In the genomic region with DNA sequence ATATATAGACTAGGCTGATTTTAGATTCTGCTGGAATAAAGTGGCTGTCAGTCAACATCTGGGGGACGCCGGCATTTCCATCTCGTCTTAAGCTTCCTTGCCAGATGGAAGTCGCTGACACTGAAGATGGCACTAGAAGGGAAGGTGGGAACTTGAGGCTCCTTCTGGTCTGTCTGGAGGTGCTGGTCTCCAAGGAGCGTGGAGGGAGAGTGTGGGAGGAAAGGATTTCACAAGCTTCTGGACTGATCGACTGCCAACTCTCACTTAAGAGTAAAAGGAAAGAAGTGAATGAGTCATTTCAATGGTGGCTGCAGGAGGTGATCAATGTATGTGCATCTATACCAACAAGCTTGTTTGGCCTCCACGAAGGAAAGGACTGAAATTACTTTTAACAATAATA, we compare ENCODE assay signal across 2 cellular contexts.
A peak's percentile ranks its signal among the peaks of the same experiment; 100 is the strongest.
TF ChIP-seq lines count a peak whose summit lies in the region.

No MANE protein-coding gene starts in this region.

TF ChIP-seq in endothelial cell of umbilical vein, 7 proteins besides CTCF, POLR2A, EP300 and RAD21:
- TF ChIP-seq JUN (IDR thresholded peaks at IDR 0.05; ENCODE audit: borderline replicate concordance, insufficient read depth, insufficient read length, low read depth) = peak; percentile 68
- TF ChIP-seq FOS (IDR thresholded peaks at IDR 0.05; ENCODE audit: borderline replicate concordance, insufficient read depth, low read length) = peak; percentile 79
- TF ChIP-seq POLR2AphosphoS5 (IDR thresholded peaks at IDR 0.05; ENCODE audit: insufficient read depth, low read depth, low read length) = no peak

TF ChIP-seq in HepG2, 621 proteins besides CTCF, POLR2A, EP300 and RAD21:
- TF ChIP-seq TCF7 (IDR thresholded peaks at IDR 0.05; ENCODE audit: low read depth) (no peak), KMT2B (CRISPR knock-in tag; IDR thresholded peaks at IDR 0.05) (no peak), ZSCAN20 (CRISPR knock-in tag; IDR thresholded peaks at IDR 0.05; ENCODE audit: borderline replicate concordance) (no peak), NFYC (CRISPR knock-in tag; IDR thresholded peaks at IDR 0.05) (no peak), ZNF260 (CRISPR knock-in tag; IDR thresholded peaks at IDR 0.05; ENCODE audit: borderline replicate concordance, low read depth) (no peak), SIN3B (IDR thresholded peaks at IDR 0.05; ENCODE audit: low read length) (no peak), AKNA (CRISPR knock-in tag; IDR thresholded peaks at IDR 0.05; ENCODE audit: borderline replicate concordance) (no peak), ZNF280D (CRISPR knock-in tag; IDR thresholded peaks at IDR 0.05) (no peak), ZNF101 (CRISPR knock-in tag; IDR thresholded peaks at IDR 0.05; ENCODE audit: borderline replicate concordance, low read depth) (no peak), REXO4 (CRISPR knock-in tag; IDR thresholded peaks at IDR 0.05; ENCODE audit: borderline replicate concordance) (no peak), ZNF24 (IDR thresholded peaks at IDR 0.05) (no peak), PHF21A (CRISPR knock-in tag; IDR thresholded peaks at IDR 0.05) (no peak), SOX6 (IDR thresholded peaks at IDR 0.05) (no peak), SOX6 (CRISPR knock-in tag; IDR thresholded peaks at IDR 0.05) (no peak)
- TF ChIP-seq, protein P1, sequence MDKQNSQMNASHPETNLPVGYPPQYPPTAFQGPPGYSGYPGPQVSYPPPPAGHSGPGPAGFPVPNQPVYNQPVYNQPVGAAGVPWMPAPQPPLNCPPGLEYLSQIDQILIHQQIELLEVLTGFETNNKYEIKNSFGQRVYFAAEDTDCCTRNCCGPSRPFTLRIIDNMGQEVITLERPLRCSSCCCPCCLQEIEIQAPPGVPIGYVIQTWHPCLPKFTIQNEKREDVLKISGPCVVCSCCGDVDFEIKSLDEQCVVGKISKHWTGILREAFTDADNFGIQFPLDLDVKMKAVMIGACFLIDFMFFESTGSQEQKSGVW (CRISPR knock-in tag; IDR thresholded peaks at IDR 0.05; ENCODE audit: borderline replicate concordance) = no peak
